In the genomic region with DNA sequence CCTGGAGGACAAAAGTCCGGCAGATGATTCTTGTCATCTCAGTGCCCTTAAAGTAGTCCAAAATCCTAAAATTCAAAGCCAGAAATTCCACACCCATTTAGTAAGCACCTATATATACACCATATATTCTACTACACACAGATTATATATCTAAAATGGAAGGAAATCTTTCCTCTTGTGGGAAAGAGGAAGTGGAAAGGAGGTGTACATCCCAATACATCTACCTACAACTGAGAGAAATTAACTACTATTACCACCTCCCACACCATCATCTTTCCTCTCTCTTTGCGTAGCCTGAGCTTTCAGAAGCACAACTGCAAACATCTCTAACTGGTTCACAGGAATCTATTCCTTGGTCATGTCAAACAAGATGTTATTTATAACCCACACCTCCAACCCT, we compare ENCODE assay signal across 36 cellular contexts. TPM values are rescaled to one million over a fixed set of nuclear protein-coding genes. Genes with fewer than 3 reads are reported as not detected.
"Had no signal": no experiment of that assay in that cellular context is flagged by ENCODE, and none has a peak within 500 bp of the region (broad histone marks: within the 10 kb centered on the region; RNA-seq: fewer than 3 reads in every experiment).

No MANE protein-coding gene starts in this region.

- H3K9me3 Mint-ChIP-seq: activated CD4-positive, alpha-beta memory T cell treated with anti-CD3 and anti-CD28 coated beads, Interleukin-2, amount 10 ng/mL, durations not matched to agents 7 days and 5 days; activated CD4-positive, alpha-beta T cell treated with anti-CD3 and anti-CD28 coated beads, Interleukin-2, amount 10 ng/mL, durations not matched to agents 7 days and 5 days; activated naive CD4-positive, alpha-beta T cell treated with anti-CD3 and anti-CD28 coated beads, Interleukin-2, amount 10 ng/mL, durations not matched to agents 7 days and 5 days; activated naive CD4-positive, alpha-beta T cell treated with anti-CD3 and anti-CD28 coated beads, Interleukin-2, amount 50 U/mL, for 24 hours; activated naive CD8-positive, alpha-beta T cell treated with anti-CD3 and anti-CD28 coated beads, Interleukin-2, amount 10 ng/mL, durations not matched to agents 7 days and 5 days; activated naive CD8-positive, alpha-beta T cell treated with anti-CD3 and anti-CD28 coated beads, Interleukin-2, amount 50 U/mL, for 24 hours; activated T-cell treated with anti-CD3 and anti-CD28 coated beads, Interleukin-2, amount 50 U/mL, for 24 hours; activated T-helper 2 cell treated with anti-CD3 and anti-CD28 coated beads, Interferon-gamma antibody, Interleukin-2, Interleukin-4, amounts not matched to agents 10 μg/mL and 5 μg/mL and 100 μg/mL, durations not matched to agents 14 hours and 24 hours and 36 hours; central memory CD8-positive, alpha-beta T cell; T-helper 1 cell treated with Interleukin-12 subunit alpha and Interleukin-12 subunit beta and Interleukin-4 antibody, amounts not matched to agents 30 μg/mL and 1 μg/mL, for 36 hours; T-helper 2 cell treated with Interferon-gamma antibody and Interleukin-4, amounts not matched to agents 5 μg/mL and 100 μg/mL, for 36 hours; WTC11 had no signal

- H3K27me3 ChIP-seq: ascending aorta, cardiac muscle cell had no signal

- H3K27ac ChIP-seq: ascending aorta, cardiac muscle cell, WERI-Rb-1 had no signal

- H3K9me3 ChIP-seq: ascending aorta had no signal

- H3K4me1 Mint-ChIP-seq: activated naive CD4-positive, alpha-beta T cell treated with anti-CD3 and anti-CD28 coated beads, Interleukin-2, amount 10 ng/mL, durations not matched to agents 7 days and 5 days; brain had no signal

- H3K27me3 Mint-ChIP-seq: activated CD4-positive, alpha-beta memory T cell treated with anti-CD3 and anti-CD28 coated beads, Interleukin-2, amount 10 ng/mL, durations not matched to agents 7 days and 5 days; activated CD4-positive, alpha-beta T cell treated with anti-CD3 and anti-CD28 coated beads for 36 hours; activated CD4-positive, alpha-beta T cell treated with anti-CD3 and anti-CD28 coated beads, Interleukin-2, amount 10 ng/mL, durations not matched to agents 7 days and 5 days; activated naive CD4-positive, alpha-beta T cell treated with anti-CD3 and anti-CD28 coated beads, Interleukin-2, amount 50 U/mL, for 24 hours; activated naive CD8-positive, alpha-beta T cell; activated naive CD8-positive, alpha-beta T cell treated with anti-CD3 and anti-CD28 coated beads, Interleukin-2, amount 10 ng/mL, durations not matched to agents 7 days and 5 days; activated naive CD8-positive, alpha-beta T cell treated with anti-CD3 and anti-CD28 coated beads, Interleukin-2, amount 50 U/mL, for 24 hours; activated T-cell treated with anti-CD3 and anti-CD28 coated beads, Interleukin-2, amount 50 U/mL, for 24 hours; brain; central memory CD8-positive, alpha-beta T cell had no signal

- FAIRE-seq: bronchial epithelial cell had no signal

- DNase-seq: activated CD4-positive, alpha-beta memory T cell treated with anti-CD3 and anti-CD28 coated beads, Interleukin-2, amount 10 ng/mL, durations not matched to agents 7 days and 5 days; activated CD4-positive, alpha-beta T cell treated with anti-CD3 and anti-CD28 coated beads for 1 hour; activated CD4-positive, alpha-beta T cell treated with anti-CD3 and anti-CD28 coated beads for 36 hours; activated CD4-positive, alpha-beta T cell treated with anti-CD3 and anti-CD28 coated beads for 48 hours; activated CD4-positive, alpha-beta T cell treated with anti-CD3 and anti-CD28 coated beads, Interleukin-2, amount 10 ng/mL, durations not matched to agents 7 days and 5 days; activated CD4-positive, alpha-beta T cell treated with anti-CD3 and anti-CD28 coated beads, Interleukin-2, amount 50 U/mL, for 48 hours; activated CD4-positive, CD25-positive, alpha-beta regulatory T cell; activated CD8-positive, alpha-beta memory T cell treated with anti-CD3 and anti-CD28 coated beads, Interleukin-2, amount 50 U/mL, for 48 hours; activated CD8-positive, alpha-beta T cell treated with anti-CD3 and anti-CD28 coated beads, Interleukin-2, amount 10 ng/mL, durations not matched to agents 7 days and 5 days; activated effector memory CD4-positive, alpha-beta T cell treated with Interleukin-2 at 50 U/mL for 16 hours; activated gamma-delta T cell; activated naive CD4-positive, alpha-beta T cell treated with anti-CD3 and anti-CD28 coated beads, Interleukin-2, amount 10 ng/mL, durations not matched to agents 7 days and 5 days; activated naive CD4-positive, alpha-beta T cell treated with Interleukin-2 at 50 U/mL for 16 hours; activated naive CD8-positive, alpha-beta T cell treated with anti-CD3 and anti-CD28 coated beads, Interleukin-2, amount 10 ng/mL, durations not matched to agents 7 days and 5 days; activated naive CD8-positive, alpha-beta T cell treated with anti-CD3 and anti-CD28 coated beads, Interleukin-2, amount 50 U/mL, for 24 hours; activated T-cell treated with anti-CD3 and anti-CD28 coated beads, Interleukin-2, amount 50 U/mL, for 24 hours; amygdala; anterior cingulate cortex; caudate nucleus; cerebellar nuclear complex; T-helper 1 cell; T-helper 2 cell; T-helper 9 cell; WERI-Rb-1 had no signal

- ATAC-seq: activated CD4-positive, alpha-beta T cell treated with anti-CD3 and anti-CD28 coated beads for 36 hours; activated CD4-positive, CD25-positive, alpha-beta regulatory T cell treated with anti-CD3 and anti-CD28 coated beads, Interleukin-2, amount 50 U/mL, for 24 hours; activated CD8-positive, alpha-beta T cell treated with anti-CD3 and anti-CD28 coated beads, Interleukin-2, amount 10 ng/mL, durations not matched to agents 7 days and 5 days; activated naive CD8-positive, alpha-beta T cell treated with anti-CD3 and anti-CD28 coated beads, Interleukin-2, amount 50 U/mL, for 24 hours had no signal

- H3K4me3 Mint-ChIP-seq: activated CD4-positive, alpha-beta memory T cell treated with anti-CD3 and anti-CD28 coated beads, Interleukin-2, amount 10 ng/mL, durations not matched to agents 7 days and 5 days; activated CD4-positive, alpha-beta T cell treated with anti-CD3 and anti-CD28 coated beads for 36 hours; activated CD4-positive, alpha-beta T cell treated with anti-CD3 and anti-CD28 coated beads, Interleukin-2, amount 10 ng/mL, durations not matched to agents 7 days and 5 days; activated CD8-positive, alpha-beta T cell treated with anti-CD3 and anti-CD28 coated beads, Interleukin-2, amount 10 ng/mL, durations not matched to agents 7 days and 5 days; activated naive CD4-positive, alpha-beta T cell treated with anti-CD3 and anti-CD28 coated beads, Interleukin-2, amount 10 ng/mL, durations not matched to agents 7 days and 5 days; activated naive CD4-positive, alpha-beta T cell treated with anti-CD3 and anti-CD28 coated beads, Interleukin-2, amount 50 U/mL, for 24 hours; activated naive CD8-positive, alpha-beta T cell; activated naive CD8-positive, alpha-beta T cell treated with anti-CD3 and anti-CD28 coated beads, Interleukin-2, amount 10 ng/mL, durations not matched to agents 7 days and 5 days; activated naive CD8-positive, alpha-beta T cell treated with anti-CD3 and anti-CD28 coated beads, Interleukin-2, amount 50 U/mL, for 24 hours; activated T-cell treated with anti-CD3 and anti-CD28 coated beads, Interleukin-2, amount 50 U/mL, for 24 hours; brain; central memory CD8-positive, alpha-beta T cell; T-helper 1 cell treated with Interleukin-12 subunit alpha and Interleukin-12 subunit beta and Interleukin-4 antibody, amounts not matched to agents 30 μg/mL and 1 μg/mL, for 36 hours; T-helper 2 cell treated with Interferon-gamma antibody and Interleukin-4, amounts not matched to agents 5 μg/mL and 100 μg/mL, for 36 hours; WTC11 had no signal

- H3K4me1 ChIP-seq: ascending aorta had no signal

- H3K27ac Mint-ChIP-seq: activated CD4-positive, alpha-beta memory T cell treated with anti-CD3 and anti-CD28 coated beads, Interleukin-2, amount 10 ng/mL, durations not matched to agents 7 days and 5 days; activated CD4-positive, alpha-beta T cell treated with anti-CD3 and anti-CD28 coated beads for 36 hours; activated CD4-positive, alpha-beta T cell treated with anti-CD3 and anti-CD28 coated beads, Interleukin-2, amount 10 ng/mL, durations not matched to agents 7 days and 5 days; activated CD8-positive, alpha-beta T cell treated with anti-CD3 and anti-CD28 coated beads, Interleukin-2, amount 10 ng/mL, durations not matched to agents 7 days and 5 days; activated naive CD4-positive, alpha-beta T cell treated with anti-CD3 and anti-CD28 coated beads, Interleukin-2, amount 10 ng/mL, durations not matched to agents 7 days and 5 days; activated naive CD8-positive, alpha-beta T cell; activated naive CD8-positive, alpha-beta T cell treated with anti-CD3 and anti-CD28 coated beads, Interleukin-2, amount 10 ng/mL, durations not matched to agents 7 days and 5 days; activated naive CD8-positive, alpha-beta T cell treated with anti-CD3 and anti-CD28 coated beads, Interleukin-2, amount 50 U/mL, for 24 hours; activated T-cell treated with anti-CD3 and anti-CD28 coated beads, Interleukin-2, amount 50 U/mL, for 24 hours; activated T-helper 2 cell treated with anti-CD3 and anti-CD28 coated beads, Interferon-gamma antibody, Interleukin-2, Interleukin-4, amounts not matched to agents 10 μg/mL and 5 μg/mL and 100 μg/mL, durations not matched to agents 14 hours and 24 hours and 36 hours; T-helper 1 cell treated with Interleukin-12 subunit alpha and Interleukin-12 subunit beta and Interleukin-4 antibody, amounts not matched to agents 30 μg/mL and 1 μg/mL, for 36 hours; T-helper 2 cell treated with Interferon-gamma antibody and Interleukin-4, amounts not matched to agents 5 μg/mL and 100 μg/mL, for 36 hours had no signal

- H3K4me3 ChIP-seq: ascending aorta, cardiac muscle cell had no signal

RNA-seq across cellular contexts. Expression of a gene that starts 5.4 kb away (rescaled TPM):
- total RNA-seq: ascending aorta, bronchial epithelial cell had no signal
